In the genomic region with DNA sequence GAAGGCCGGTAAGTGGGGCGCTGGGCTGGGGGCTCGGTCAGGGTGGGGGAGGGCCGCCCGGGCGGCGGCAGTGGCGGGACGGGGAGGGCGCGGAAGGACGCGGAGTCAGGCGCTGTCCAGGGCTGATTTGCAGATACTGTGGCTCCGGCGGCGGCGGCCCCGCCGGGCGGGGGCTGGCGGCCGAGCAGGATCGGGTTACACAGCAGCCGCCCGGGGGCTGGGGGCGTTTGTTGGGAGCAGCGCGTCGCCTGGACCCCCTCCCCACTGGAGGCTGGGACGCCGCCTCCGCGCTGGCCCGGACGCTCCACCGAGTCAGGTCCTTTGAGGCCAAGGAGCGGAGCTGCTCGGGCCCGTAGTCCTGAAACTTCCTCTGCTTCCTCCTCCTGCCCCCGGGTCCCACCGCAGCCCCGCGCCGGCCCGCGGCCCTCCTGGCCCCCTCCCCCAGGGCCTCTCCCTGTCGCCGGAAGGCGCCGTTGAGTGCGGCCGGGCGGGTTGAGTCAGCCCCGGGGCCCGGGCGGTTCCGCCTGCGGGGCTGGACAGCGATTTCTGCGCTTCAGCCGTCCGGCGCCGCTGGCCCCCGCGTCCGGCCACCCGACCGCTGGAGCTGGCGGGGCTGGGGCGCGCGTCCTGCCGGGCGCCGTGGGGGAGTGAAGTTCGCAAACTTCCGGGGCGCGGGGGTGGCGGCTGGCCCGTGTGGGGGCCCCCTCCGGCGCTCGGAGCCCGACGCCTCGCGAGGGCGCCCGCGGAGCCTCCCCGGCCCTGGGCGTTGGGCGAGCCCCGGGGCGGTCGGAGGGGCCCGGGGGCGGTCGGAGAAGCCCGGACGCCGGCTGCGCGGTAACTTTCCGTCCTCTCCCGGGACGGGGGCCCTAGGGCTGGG, we compare ENCODE assay signal across 8 cellular contexts. TPM values are rescaled to one million over a fixed set of nuclear protein-coding genes. Genes with fewer than 3 reads are reported as not detected.
DNase-seq lines count a peak whose midpoint lies in the region; ATAC-seq, FAIRE-seq and TF ChIP-seq lines count a peak whose summit lies in the region.

No MANE protein-coding gene starts in this region.

- H3K27ac ChIP-seq in kidney (ENCODE audit: low read depth in 2 of 2, low read length in 2 of 2): peak overlapping the region; percentile 91 to 93

- no peaks in the 10 kb centered on the region for H3K9me3 ChIP-seq in kidney (ENCODE audit: control insufficient read depth in 1 of 2, low read length in 2 of 2)

- peaks cover 0 to 2% of the 10 kb centered on the region in 2 donors for H3K4me1 ChIP-seq in kidney (ENCODE audit: control insufficient read depth in 1 of 2, insufficient read depth in 1 of 2, low read depth in 1 of 2, low read length in 2 of 2)

- TF ChIP-seq CTCF in WTC11 (IDR thresholded peaks at IDR 0.05) (no peak), cardiac fibroblast (IDR thresholded peaks at IDR 0.05; ENCODE audit: low read depth, low read length) (no peak), kidney (IDR thresholded peaks at IDR 0.05; ENCODE audit: borderline replicate concordance, extremely low read depth, insufficient read depth) (no peak)

- peak overlapping the region; percentile 97 to 100 (median 98) for H3K4me3 Mint-ChIP-seq in IgD-negative memory B cell
- peak overlapping the region; percentile 89 for H3K4me3 Mint-ChIP-seq in WTC11

- H3K4me1 Mint-ChIP-seq in IgD-negative memory B cell (peaks cover 29 to 37% (median 32%) of the 10 kb centered on the region in 3 donors), WTC11 (peaks cover 49% of the 10 kb centered on the region)

- CTCF ChIA-PET in WTC11 (lab: Charles Lee): interaction anchor here (0.9 to 2.1 kb wide), 6 partner anchors 34 to 72 kb away, joined by 3 to 8 read pairs (median 4); a partner anchor contains a TSS

- H3K4me3 ChIP-seq in cardiac fibroblast (replicated peaks in 1 of 2; ENCODE audit: low read depth in 2 of 2, low read length in 2 of 2) (peak overlapping the region; percentile 92 to 96), kidney (ENCODE audit: low read length in 2 of 2) (peak overlapping the region; percentile 89 to 94)

- H3K27me3 Mint-ChIP-seq in IgD-negative memory B cell: peaks cover 3% of the 10 kb centered on the region
- peaks cover 27% of the 10 kb centered on the region for H3K27me3 Mint-ChIP-seq in WTC11 (ENCODE audit: low read depth)

- intact Hi-C loops in kidney (cut with DNase I): no loop called here

- ATAC-seq in GM21717 (IDR thresholded peaks at IDR 0.05; ENCODE audit: unreplicated experiment) (peak; percentile 73), WTC11 (peak; percentile 55)

- peak; percentile 47 for DNase-seq in Daoy (ENCODE audit: low read depth)
- peak; percentile 87 for DNase-seq in WTC11 (ENCODE audit: low spot score)
- peak; percentile 65 to 71 for DNase-seq in cardiac fibroblast (ENCODE audit: low read depth in 2 of 2)
- peak; percentile 91 for DNase-seq in kidney
- DNase-seq in stimulated activated CD4-positive, alpha-beta T cell treated with anti-CD3 and anti-CD28 coated beads, Interleukin-15, amount 100 ng/mL, for 48 hours (ENCODE audit: low read depth in 2 of 2): peak; percentile 28 to 49
- DNase-seq in NCI-H2196 (lab: John Stamatoyannopoulos, UW; ENCODE audit: unreplicated experiment): no peak

- POLR2A ChIA-PET in WTC11 (lab: Charles Lee): interaction anchor here (0.5 to 1.7 kb wide), 6 partner anchors 14 to 1792 kb away, joined by 3 to 7 read pairs (median 4); a partner anchor contains a TSS

- H3K27ac Mint-ChIP-seq in IgD-negative memory B cell (peak overlapping the region in 2 of 3 donors; percentile 96 to 97), WTC11 (peak overlapping the region; percentile 90; the same call in 1 of the 2 replicates)

- no peaks in the 10 kb centered on the region for H3K9me3 Mint-ChIP-seq in IgD-negative memory B cell
- no peaks in the 10 kb centered on the region for H3K9me3 Mint-ChIP-seq in WTC11

- H3K36me3 ChIP-seq in kidney (ENCODE audit: control insufficient read depth in 1 of 2, insufficient read depth in 2 of 2, low read length in 2 of 2): peaks cover 0 to 7% of the 10 kb centered on the region in 2 donors

- H3K36me3 Mint-ChIP-seq in IgD-negative memory B cell: no peaks in the 10 kb centered on the region
- peaks cover 15% of the 10 kb centered on the region for H3K36me3 Mint-ChIP-seq in WTC11

- peak overlapping the region; percentile 83 for H3K9ac ChIP-seq in kidney (ENCODE audit: low read length in 2 of 2)

- FAIRE-seq in kidney (lab: Jason Lieb, UNC): no peak

TF ChIP-seq in WTC11, 78 proteins besides CTCF, POLR2A, EP300 and RAD21 (continues in another document):
- TF ChIP-seq SP1 (CRISPR knock-in tag; conservative IDR thresholded peaks at IDR 0.05) (peak; percentile 19; the same call in 1 of the 2 replicates), ZNF423 (CRISPR knock-in tag; IDR thresholded peaks at IDR 0.05) (peak; percentile 40; the same call in 1 of the 2 replicates), MYBL2 (CRISPR knock-in tag; IDR thresholded peaks at IDR 0.05) (peak; percentile 66; the same call in 1 of the 2 replicates), ZNF121 (CRISPR knock-in tag; IDR thresholded peaks at IDR 0.05) (peak; percentile 90), TP53 (CRISPR knock-in tag; IDR thresholded peaks at IDR 0.05) (peak; percentile 18; the same call in 1 of the 2 replicates), FOXP1 (CRISPR knock-in tag; IDR thresholded peaks at IDR 0.05; ENCODE audit: borderline replicate concordance) (peak; percentile 12)
- TF ChIP-seq, protein P1, sequence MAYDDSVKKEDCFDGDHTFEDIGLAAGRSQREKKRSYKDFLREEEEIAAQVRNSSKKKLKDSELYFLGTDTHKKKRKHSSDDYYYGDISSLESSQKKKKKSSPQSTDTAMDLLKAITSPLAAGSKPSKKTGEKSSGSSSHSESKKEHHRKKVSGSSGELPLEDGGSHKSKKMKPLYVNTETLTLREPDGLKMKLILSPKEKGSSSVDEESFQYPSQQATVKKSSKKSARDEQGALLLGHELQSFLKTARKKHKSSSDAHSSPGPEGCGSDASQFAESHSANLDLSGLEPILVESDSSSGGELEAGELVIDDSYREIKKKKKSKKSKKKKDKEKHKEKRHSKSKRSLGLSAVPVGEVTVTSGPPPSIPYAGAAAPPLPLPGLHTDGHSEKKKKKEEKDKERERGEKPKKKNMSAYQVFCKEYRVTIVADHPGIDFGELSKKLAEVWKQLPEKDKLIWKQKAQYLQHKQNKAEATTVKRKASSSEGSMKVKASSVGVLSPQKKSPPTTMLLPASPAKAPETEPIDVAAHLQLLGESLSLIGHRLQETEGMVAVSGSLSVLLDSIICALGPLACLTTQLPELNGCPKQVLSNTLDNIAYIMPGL (CRISPR knock-in tag; IDR thresholded peaks at IDR 0.05): peak; percentile 59; the same call in 1 of the 2 replicates
- TF ChIP-seq, protein P2, sequence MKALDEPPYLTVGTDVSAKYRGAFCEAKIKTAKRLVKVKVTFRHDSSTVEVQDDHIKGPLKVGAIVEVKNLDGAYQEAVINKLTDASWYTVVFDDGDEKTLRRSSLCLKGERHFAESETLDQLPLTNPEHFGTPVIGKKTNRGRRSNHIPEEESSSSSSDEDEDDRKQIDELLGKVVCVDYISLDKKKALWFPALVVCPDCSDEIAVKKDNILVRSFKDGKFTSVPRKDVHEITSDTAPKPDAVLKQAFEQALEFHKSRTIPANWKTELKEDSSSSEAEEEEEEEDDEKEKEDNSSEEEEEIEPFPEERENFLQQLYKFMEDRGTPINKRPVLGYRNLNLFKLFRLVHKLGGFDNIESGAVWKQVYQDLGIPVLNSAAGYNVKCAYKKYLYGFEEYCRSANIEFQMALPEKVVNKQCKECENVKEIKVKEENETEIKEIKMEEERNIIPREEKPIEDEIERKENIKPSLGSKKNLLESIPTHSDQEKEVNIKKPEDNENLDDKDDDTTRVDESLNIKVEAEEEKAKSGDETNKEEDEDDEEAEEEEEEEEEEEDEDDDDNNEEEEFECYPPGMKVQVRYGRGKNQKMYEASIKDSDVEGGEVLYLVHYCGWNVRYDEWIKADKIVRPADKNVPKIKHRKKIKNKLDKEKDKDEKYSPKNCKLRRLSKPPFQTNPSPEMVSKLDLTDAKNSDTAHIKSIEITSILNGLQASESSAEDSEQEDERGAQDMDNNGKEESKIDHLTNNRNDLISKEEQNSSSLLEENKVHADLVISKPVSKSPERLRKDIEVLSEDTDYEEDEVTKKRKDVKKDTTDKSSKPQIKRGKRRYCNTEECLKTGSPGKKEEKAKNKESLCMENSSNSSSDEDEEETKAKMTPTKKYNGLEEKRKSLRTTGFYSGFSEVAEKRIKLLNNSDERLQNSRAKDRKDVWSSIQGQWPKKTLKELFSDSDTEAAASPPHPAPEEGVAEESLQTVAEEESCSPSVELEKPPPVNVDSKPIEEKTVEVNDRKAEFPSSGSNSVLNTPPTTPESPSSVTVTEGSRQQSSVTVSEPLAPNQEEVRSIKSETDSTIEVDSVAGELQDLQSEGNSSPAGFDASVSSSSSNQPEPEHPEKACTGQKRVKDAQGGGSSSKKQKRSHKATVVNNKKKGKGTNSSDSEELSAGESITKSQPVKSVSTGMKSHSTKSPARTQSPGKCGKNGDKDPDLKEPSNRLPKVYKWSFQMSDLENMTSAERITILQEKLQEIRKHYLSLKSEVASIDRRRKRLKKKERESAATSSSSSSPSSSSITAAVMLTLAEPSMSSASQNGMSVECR (CRISPR knock-in tag; IDR thresholded peaks at IDR 0.05; ENCODE audit: borderline replicate concordance): no peak
- TF ChIP-seq, protein P3, sequence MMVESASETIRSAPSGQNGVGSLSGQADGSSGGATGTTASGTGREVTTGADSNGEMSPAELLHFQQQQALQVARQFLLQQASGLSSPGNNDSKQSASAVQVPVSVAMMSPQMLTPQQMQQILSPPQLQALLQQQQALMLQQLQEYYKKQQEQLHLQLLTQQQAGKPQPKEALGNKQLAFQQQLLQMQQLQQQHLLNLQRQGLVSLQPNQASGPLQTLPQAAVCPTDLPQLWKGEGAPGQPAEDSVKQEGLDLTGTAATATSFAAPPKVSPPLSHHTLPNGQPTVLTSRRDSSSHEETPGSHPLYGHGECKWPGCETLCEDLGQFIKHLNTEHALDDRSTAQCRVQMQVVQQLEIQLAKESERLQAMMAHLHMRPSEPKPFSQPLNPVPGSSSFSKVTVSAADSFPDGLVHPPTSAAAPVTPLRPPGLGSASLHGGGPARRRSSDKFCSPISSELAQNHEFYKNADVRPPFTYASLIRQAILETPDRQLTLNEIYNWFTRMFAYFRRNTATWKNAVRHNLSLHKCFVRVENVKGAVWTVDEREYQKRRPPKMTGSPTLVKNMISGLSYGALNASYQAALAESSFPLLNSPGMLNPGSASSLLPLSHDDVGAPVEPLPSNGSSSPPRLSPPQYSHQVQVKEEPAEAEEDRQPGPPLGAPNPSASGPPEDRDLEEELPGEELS (CRISPR knock-in tag; IDR thresholded peaks at IDR 0.05): no peak; the same call in none of the 2 replicates
- TF ChIP-seq, protein P4, sequence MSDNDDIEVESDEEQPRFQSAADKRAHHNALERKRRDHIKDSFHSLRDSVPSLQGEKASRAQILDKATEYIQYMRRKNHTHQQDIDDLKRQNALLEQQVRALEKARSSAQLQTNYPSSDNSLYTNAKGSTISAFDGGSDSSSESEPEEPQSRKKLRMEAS (CRISPR knock-in tag; IDR thresholded peaks at IDR 0.05): 0 out of 2 replicates have a peak, but pooled peaks have one; percentile 26

RNA-seq across cellular contexts. Expression of a gene that starts 0.7 kb away (rescaled TPM):
- 13.1 and 13.6 TPM in 2 replicates for total RNA-seq in Daoy (2014; rRNA removed; shearing (Covaris generic))
- polyA plus RNA-seq in IgD-negative memory B cell (114 TPM), kidney (ENCODE audit: insufficient read depth, low read depth, low replicate concordance) (5.9 TPM)
- total RNA-seq in WTC11 (2021) (73.9 to 76.4 TPM (median 75.1 TPM) in 3 replicates), kidney (54.7 TPM)
